In genomic region chr7:54215424-54215823, GRCh38 we compare ENCODE assay signal across 20 cellular contexts.
DNase-seq lines count a peak whose midpoint lies in the region; ATAC-seq, FAIRE-seq and TF ChIP-seq lines count a peak whose summit lies in the region.
"Had no signal": no experiment of that assay in that cellular context is flagged by ENCODE, and none has a peak within 500 bp of the region (broad histone marks: within the 10 kb centered on the region; RNA-seq: fewer than 3 reads in every experiment).

No MANE protein-coding gene starts in this region.

- no peak overlapping the region for H2BK15ac ChIP-seq in H9 (ENCODE audit: low read depth, low read length)

- H3K9me3 ChIP-seq in H9 (ENCODE audit: control insufficient read depth, low read depth, low read length): peaks cover 7% of the 10 kb centered on the region

- no peak overlapping the region for H3K9ac ChIP-seq in H9 (ENCODE audit: extremely low read depth, insufficient read length, low read length)
- H3K9ac ChIP-seq: GM23248 had no signal

- H3K79me1 ChIP-seq in H9 (ENCODE audit: insufficient read depth, low read depth, low read length, poor library complexity, severe bottlenecking): no peaks in the 10 kb centered on the region

- H3K79me2 ChIP-seq in H9 (ENCODE audit: insufficient read depth, low read length): no peaks in the 10 kb centered on the region

- no peak overlapping the region for H4K8ac ChIP-seq in H9 (replicated peaks; ENCODE audit: insufficient read length, low read depth, low read length)

- H3K23ac ChIP-seq in H9 (ENCODE audit: insufficient read length, low read depth, low read length): no peak overlapping the region

- no peak overlapping the region for H2BK12ac ChIP-seq in H9 (ENCODE audit: insufficient read length, low read depth, low read length)

- DNase-seq in H9 (no peak), glutamatergic neuron (no peak), type B pancreatic cell (ENCODE audit: extremely low spot score, unreplicated experiment) (no peak), left cardiac atrium (no peak)
- no peak for DNase-seq in activated naive CD8-positive, alpha-beta T cell treated with anti-CD3 and anti-CD28 coated beads, Interleukin-2, amount 50 U/mL, for 24 hours
- DNase-seq: 8988T; C1 segment of cervical spinal cord; Calu3; CD4-positive, alpha-beta memory T cell; COR-L47; DMS53; DMS79 treated with DMSO at 0.1 percent for 48 hours; GF-D8; GM23248; H7 had no signal

- no peak overlapping the region for H3T11ph ChIP-seq in H9 (ENCODE audit: low read length)

- H2AFZ ChIP-seq in H9 (ENCODE audit: low read length): no peak overlapping the region
- H2AFZ ChIP-seq: GM23248 had no signal

- no peak overlapping the region for H3K14ac ChIP-seq in H9 (ENCODE audit: insufficient read depth, low read length)

- H3K4ac ChIP-seq in H9 (ENCODE audit: low read depth, low read length): no peak overlapping the region

- no peak overlapping the region for H2BK120ac ChIP-seq in H9 (ENCODE audit: low read depth, low read length, poor library complexity, severe bottlenecking)

- no peaks in the 10 kb centered on the region for H3K23me2 ChIP-seq in H9 (ENCODE audit: insufficient read length, low read depth, low read length, poor library complexity, severe bottlenecking)

- H3K4me3 Mint-ChIP-seq in H9 (no peak overlapping the region), glutamatergic neuron (ENCODE audit: unreplicated experiment) (no peak overlapping the region), type B pancreatic cell (no peak overlapping the region)
- H3K4me3 Mint-ChIP-seq in activated naive CD8-positive, alpha-beta T cell treated with anti-CD3 and anti-CD28 coated beads, Interleukin-2, amount 50 U/mL, for 24 hours: no peak overlapping the region
- H3K4me3 Mint-ChIP-seq: CD4-positive, alpha-beta memory T cell had no signal

- ATAC-seq in GM21723 (IDR thresholded peaks at IDR 0.05; ENCODE audit: unreplicated experiment) (no peak), left cardiac atrium (no peak)
- ATAC-seq in activated naive CD8-positive, alpha-beta T cell treated with anti-CD3 and anti-CD28 coated beads, Interleukin-2, amount 50 U/mL, for 24 hours: no peak
- ATAC-seq: HCT116 had no signal

- H3K4me1 Mint-ChIP-seq in H9 (peaks cover 4 to 8% of the 10 kb centered on the region in 2 experiments; a peak in 1 of 4 replicates), glutamatergic neuron (ENCODE audit: low read depth, unreplicated experiment) (no peaks in the 10 kb centered on the region), type B pancreatic cell (ENCODE audit: unreplicated experiment) (no peaks in the 10 kb centered on the region)
- no peaks in the 10 kb centered on the region for H3K4me1 Mint-ChIP-seq in activated naive CD8-positive, alpha-beta T cell treated with anti-CD3 and anti-CD28 coated beads, Interleukin-2, amount 50 U/mL, for 24 hours
- H3K4me1 Mint-ChIP-seq: CD4-positive, alpha-beta memory T cell had no signal

- H3K56ac ChIP-seq in H9 (ENCODE audit: insufficient read length, low read depth, low read length): no peak overlapping the region

- H3K4me1 ChIP-seq in H9 (ENCODE audit: insufficient read depth, low read length): no peaks in the 10 kb centered on the region

- peak; percentile 73 for FAIRE-seq in colon (lab: Jason Lieb, UNC)
- FAIRE-seq: GM12891, H1 had no signal

- peaks cover 74% of the 10 kb centered on the region in 2 experiments for H3K9me3 Mint-ChIP-seq in H9
- H3K9me3 Mint-ChIP-seq in glutamatergic neuron (ENCODE audit: unreplicated experiment): peaks cover 4% of the 10 kb centered on the region
- peaks cover 18% of the 10 kb centered on the region for H3K9me3 Mint-ChIP-seq in type B pancreatic cell
- H3K9me3 Mint-ChIP-seq in activated naive CD8-positive, alpha-beta T cell treated with anti-CD3 and anti-CD28 coated beads, Interleukin-2, amount 50 U/mL, for 24 hours: peaks cover 62% of the 10 kb centered on the region

- no peak overlapping the region for H2BK20ac ChIP-seq in H9 (ENCODE audit: low read depth, low read length, poor library complexity, severe bottlenecking)

- intact Hi-C loops in left cardiac atrium (cut with DNase I): no loop called here

- no peak overlapping the region for H3K27ac Mint-ChIP-seq in H9
- no peak overlapping the region for H3K27ac Mint-ChIP-seq in glutamatergic neuron (ENCODE audit: unreplicated experiment)
- no peak overlapping the region for H3K27ac Mint-ChIP-seq in type B pancreatic cell
- no peak overlapping the region for H3K27ac Mint-ChIP-seq in activated naive CD8-positive, alpha-beta T cell treated with anti-CD3 and anti-CD28 coated beads, Interleukin-2, amount 50 U/mL, for 24 hours
- H3K27ac Mint-ChIP-seq: CD4-positive, alpha-beta memory T cell had no signal

- peaks cover 49 to 85% (median 54%) of the 10 kb centered on the region in 3 experiments for H3K36me3 Mint-ChIP-seq in H9 (ENCODE audit: insufficient read depth in 1 of 3, low read depth in 3 of 3)
- peaks cover 10% of the 10 kb centered on the region for H3K36me3 Mint-ChIP-seq in glutamatergic neuron (ENCODE audit: unreplicated experiment)
- H3K36me3 Mint-ChIP-seq in type B pancreatic cell: no peaks in the 10 kb centered on the region
- H3K36me3 Mint-ChIP-seq in activated naive CD8-positive, alpha-beta T cell treated with anti-CD3 and anti-CD28 coated beads, Interleukin-2, amount 50 U/mL, for 24 hours (ENCODE audit: low read depth): no peaks in the 10 kb centered on the region
- H3K36me3 Mint-ChIP-seq: CD4-positive, alpha-beta memory T cell had no signal

- H4K5ac ChIP-seq in H9 (ENCODE audit: insufficient read length, low read depth, low read length): no peak overlapping the region

- H2BK5ac ChIP-seq in H9 (ENCODE audit: insufficient read length, low read length): no peak overlapping the region

- H4K20me1 ChIP-seq in H9 (ENCODE audit: control insufficient read depth, insufficient read depth, insufficient read length): no peaks in the 10 kb centered on the region

- no peak overlapping the region for H3K4me2 ChIP-seq in H9 (ENCODE audit: insufficient read depth, insufficient read length, low read length)

- no peak overlapping the region for H3K27ac ChIP-seq in H9 (ENCODE audit: insufficient read length, low read depth, low read length)
- H3K27ac ChIP-seq: GM23248 had no signal

- no peak overlapping the region for H2AK5ac ChIP-seq in H9 (ENCODE audit: insufficient read length, low read length)

- TF ChIP-seq CTCF in H9 (conservative IDR thresholded peaks at IDR 0.05): peak; percentile 33; the same call in 2 of the 3 replicates
- TF ChIP-seq CTCF in glutamatergic neuron (IDR thresholded peaks at IDR 0.05; ENCODE audit: partially characterized antibody, unreplicated experiment): peak; percentile 40
- peak; percentile 54 for TF ChIP-seq CTCF in type B pancreatic cell (conservative IDR thresholded peaks at IDR 0.05)

- no peak overlapping the region for H4K91ac ChIP-seq in H9 (ENCODE audit: insufficient read length, low read depth, low read length)

- no peak overlapping the region for H3K18ac ChIP-seq in H9 (ENCODE audit: insufficient read length, low read depth, low read length)

- no peaks in the 10 kb centered on the region for H3K27me3 ChIP-seq in H9 (ENCODE audit: insufficient read depth, low read length)

- H3K27me3 Mint-ChIP-seq in H9 (ENCODE audit: low read depth) (no peaks in the 10 kb centered on the region; the same call in 1 of the 2 replicates), glutamatergic neuron (ENCODE audit: unreplicated experiment) (no peaks in the 10 kb centered on the region), type B pancreatic cell (no peaks in the 10 kb centered on the region)
- H3K27me3 Mint-ChIP-seq in activated naive CD8-positive, alpha-beta T cell treated with anti-CD3 and anti-CD28 coated beads, Interleukin-2, amount 50 U/mL, for 24 hours: no peaks in the 10 kb centered on the region
- H3K27me3 Mint-ChIP-seq: CD4-positive, alpha-beta memory T cell had no signal

- no CpG with 5 or more reads among the region's 1 CpG for WGBS in H9 (ENCODE audit: extremely low coverage, insufficient read length, low lambda C conversion rate)
